ENCODE assay signal across 8 cellular contexts in genomic region chr22:22745225-22746060, GRCh38.
DNase-seq lines count a peak whose midpoint lies in the region; ATAC-seq and TF ChIP-seq lines count a peak whose summit lies in the region.

No MANE protein-coding gene starts in this region.

- peak; percentile 11 to 15 for DNase-seq in activated CD4-positive, alpha-beta T cell treated with anti-CD3 and anti-CD28 coated beads for 24 hours (ENCODE audit: low read depth in 2 of 2)
- DNase-seq in activated CD4-positive, alpha-beta T cell treated with anti-CD3 and anti-CD28 coated beads for 1 hour = no peak
- DNase-seq in activated T-cell treated with anti-CD3 and anti-CD28 coated beads for 4 hours = peak; percentile 14
- peak in 39 of 42 donors; percentile 13 to 75 (median 50) for DNase-seq in head of caudate nucleus
- DNase-seq in stimulated activated CD4-positive, alpha-beta T cell treated with anti-CD3 and anti-CD28 coated beads, Interleukin-4, amount 100 ng/mL, for 1 hour = peak; percentile 39
- DNase-seq in HPDE6-E6E7 (ENCODE audit: extremely low spot score) = no peak

- TF ChIP-seq EP300 in Ishikawa (IDR thresholded peaks at IDR 0.05; ENCODE audit: borderline replicate concordance) = no peak

- intact Hi-C loops in head of caudate nucleus (cut with DNase I) = no loop called here

- ATAC-seq in HG02798 (IDR thresholded peaks at IDR 0.05; ENCODE audit: poor library complexity, unreplicated experiment) = no peak

- peak; percentile 45; the same call in 1 of the 2 replicates for TF ChIP-seq RAD21 in Ishikawa (IDR thresholded peaks at IDR 0.05; ENCODE audit: low read depth)

TF ChIP-seq in Ishikawa, 13 proteins besides CTCF, POLR2A, EP300 and RAD21:
- no peak for TF ChIP-seq FOXM1 (IDR thresholded peaks at IDR 0.05; ENCODE audit: borderline replicate concordance, low read depth)

Comparison
In these comparisons a context has a peak if more than half of its experiments do, and no peak if none do; other contexts are left out.
1. DNase-seq: peak in activated CD4-positive, alpha-beta T cell treated with anti-CD3 and anti-CD28 coated beads for 24 hours (2 of 2), activated T-cell treated with anti-CD3 and anti-CD28 coated beads for 4 hours (single experiment), head of caudate nucleus (39 of 42) and stimulated activated CD4-positive, alpha-beta T cell treated with anti-CD3 and anti-CD28 coated beads, Interleukin-4, amount 100 ng/mL, for 1 hour (single experiment); none in activated CD4-positive, alpha-beta T cell treated with anti-CD3 and anti-CD28 coated beads for 1 hour (single experiment) and HPDE6-E6E7 (single experiment).